In genomic region chr5:16791036-16791705, GRCh38 we compare ENCODE assay signal across 10 cellular contexts.
DNase-seq lines count a peak whose midpoint lies in the region; TF ChIP-seq lines count a peak whose summit lies in the region.
"Had no signal": no experiment of that assay in that cellular context is flagged by ENCODE, and none has a peak within 500 bp of the region (broad histone marks: within the 10 kb centered on the region; RNA-seq: fewer than 3 reads in every experiment).

No MANE protein-coding gene starts in this region.

- H3K9me3 ChIP-seq in testis = no peaks in the 10 kb centered on the region

- TF ChIP-seq CTCF in brain (conservative IDR thresholded peaks at IDR 0.05) = peak; percentile 89 to 92
- TF ChIP-seq CTCF in testis (IDR thresholded peaks at IDR 0.05) = peak; percentile 80 to 92 (median 86)

- peaks cover 0 to 5% (median 0%) of the 10 kb centered on the region in 5 experiments for H3K9me3 Mint-ChIP-seq in brain
- H3K9me3 Mint-ChIP-seq: dendritic cell treated with granulocyte-macrophage colony-stimulating factor and Interleukin-4, amounts not matched to agents 40 ng/mL and 50 ng/mL, for 4 days; stimulated activated naive CD8-positive, alpha-beta T cell treated with anti-CD3 and anti-CD28 coated beads, Interleukin-15, Interleukin-2, amounts not matched to agents 100 ng/mL and 50 ng/mL, for 24 hours had no signal

- DNase-seq in A172 (ENCODE audit: low spot score) (peak; percentile 55), GM03348 (ENCODE audit: low spot score) (peak; percentile 76), HS-27A (ENCODE audit: low read depth) (peak; percentile 41), NCI-H748 treated with DMSO at 0.1 percent for 48 hours (lab: John Stamatoyannopoulos, UW) (peak; percentile 93), kidney glomerular epithelial cell (lab: John Stamatoyannopoulos, UW) (peak; percentile 56), testis (peak; percentile 55), NCI-H1048 (lab: John Stamatoyannopoulos, UW) (no peak)

- peak overlapping the region; percentile 4 to 52 (median 35) for H3K4me3 Mint-ChIP-seq in brain
- H3K4me3 Mint-ChIP-seq: dendritic cell treated with granulocyte-macrophage colony-stimulating factor and Interleukin-4, amounts not matched to agents 40 ng/mL and 50 ng/mL, for 4 days; stimulated activated naive CD8-positive, alpha-beta T cell treated with anti-CD3 and anti-CD28 coated beads, Interleukin-15, Interleukin-2, amounts not matched to agents 100 ng/mL and 50 ng/mL, for 24 hours had no signal

- H3K27ac Mint-ChIP-seq in brain = peak overlapping the region in 4 of 5 experiments; percentile 32 to 99 (median 76)
- H3K27ac Mint-ChIP-seq: dendritic cell treated with granulocyte-macrophage colony-stimulating factor and Interleukin-4, amounts not matched to agents 40 ng/mL and 50 ng/mL, for 4 days; stimulated activated naive CD8-positive, alpha-beta T cell treated with anti-CD3 and anti-CD28 coated beads, Interleukin-15, Interleukin-2, amounts not matched to agents 100 ng/mL and 50 ng/mL, for 24 hours had no signal

- no peak overlapping the region for H3K4me3 ChIP-seq in testis

- no peaks in the 10 kb centered on the region for H3K27me3 Mint-ChIP-seq in brain
- H3K27me3 Mint-ChIP-seq: dendritic cell treated with granulocyte-macrophage colony-stimulating factor and Interleukin-4, amounts not matched to agents 40 ng/mL and 50 ng/mL, for 4 days had no signal

- H3K36me3 ChIP-seq in testis (ENCODE audit: low read depth, missing control alignments) = no peaks in the 10 kb centered on the region

- H3K4me1 Mint-ChIP-seq in brain = peaks cover 59% of the 10 kb centered on the region

- intact Hi-C loops in testis (cut with DNase I; ENCODE audit: low total_unique reads) = loop anchor here (10.0 kb wide), 1 partner anchor 394 kb away; no protein-coding TSS in a partner anchor

- H3K4me1 ChIP-seq in testis = peaks cover 6% of the 10 kb centered on the region

- WGBS in testis, 2 donors = 48 to 53% methylated on average over 6 of the region's 6 CpGs

- H3K27ac ChIP-seq in testis = no peak overlapping the region

- H3K27me3 ChIP-seq in testis = no peaks in the 10 kb centered on the region

- TF ChIP-seq POLR2A in testis (IDR thresholded peaks at IDR 0.05) = no peak

- H3K36me3 Mint-ChIP-seq in brain = peaks cover 5% of the 10 kb centered on the region
